In genomic region chr6:37110455-37111155, GRCh38 we compare ENCODE assay signal across 1 cellular context.
TF ChIP-seq lines count a peak whose summit lies in the region.

No MANE protein-coding gene starts in this region.

TF ChIP-seq in HepG2, 621 proteins besides CTCF, POLR2A, EP300 and RAD21 (continued from another document and continues in another):
- no peak for TF ChIP-seq ZSCAN22 (CRISPR knock-in tag; IDR thresholded peaks at IDR 0.05)
- TF ChIP-seq PATZ1 (CRISPR knock-in tag; IDR thresholded peaks at IDR 0.05) = peak; percentile 89; the same call in 1 of the 2 replicates
- no peak for TF ChIP-seq SOX6 (IDR thresholded peaks at IDR 0.05)
- peak; percentile 97 for TF ChIP-seq SOX6 (CRISPR knock-in tag; IDR thresholded peaks at IDR 0.05)
- TF ChIP-seq GATAD1 (CRISPR knock-in tag; IDR thresholded peaks at IDR 0.05) = peak; percentile 65
- TF ChIP-seq ESRRA (CRISPR knock-in tag; IDR thresholded peaks at IDR 0.05; ENCODE audit: low read depth) = peak; percentile 67; the same call in 1 of the 2 replicates
- peak; percentile 94 for TF ChIP-seq HMG20A (CRISPR knock-in tag; IDR thresholded peaks at IDR 0.05; ENCODE audit: borderline replicate concordance)
- no peak for TF ChIP-seq ZNF776 (CRISPR knock-in tag; IDR thresholded peaks at IDR 0.05)
- peak; percentile 91 for TF ChIP-seq SKIL (CRISPR knock-in tag; IDR thresholded peaks at IDR 0.05; ENCODE audit: borderline replicate concordance)
- TF ChIP-seq ZNF276 (CRISPR knock-in tag; IDR thresholded peaks at IDR 0.05; ENCODE audit: low read depth) = peak; percentile 15; the same call in 1 of the 2 replicates
- TF ChIP-seq ZNF232 (CRISPR knock-in tag; IDR thresholded peaks at IDR 0.05; ENCODE audit: borderline replicate concordance) = no peak; the same call in 1 of the 2 replicates
- no peak; the same call in 1 of the 2 replicates for TF ChIP-seq MTA1 (CRISPR knock-in tag; IDR thresholded peaks at IDR 0.05; ENCODE audit: borderline replicate concordance)
- TF ChIP-seq ZNF746 (CRISPR knock-in tag; IDR thresholded peaks at IDR 0.05) = no peak
- TF ChIP-seq TAF1 (CRISPR knock-in tag; IDR thresholded peaks at IDR 0.05) = no peak
- no peak for TF ChIP-seq MED13 (CRISPR knock-in tag; IDR thresholded peaks at IDR 0.05)
- TF ChIP-seq ZNF318 (CRISPR knock-in tag; IDR thresholded peaks at IDR 0.05) = no peak
- peak; percentile 91 for TF ChIP-seq RCOR2 (CRISPR knock-in tag; IDR thresholded peaks at IDR 0.05)
- TF ChIP-seq JUN (CRISPR knock-in tag; IDR thresholded peaks at IDR 0.05) = no peak
- no peak for TF ChIP-seq ZNF629 (CRISPR knock-in tag; conservative IDR thresholded peaks at IDR 0.05)
- no peak for TF ChIP-seq ZNF75D (CRISPR knock-in tag; IDR thresholded peaks at IDR 0.05; ENCODE audit: borderline replicate concordance)
- TF ChIP-seq ARNT (IDR thresholded peaks at IDR 0.05) = no peak
- TF ChIP-seq NFE2L1 (CRISPR knock-in tag; IDR thresholded peaks at IDR 0.05; ENCODE audit: borderline replicate concordance) = no peak
- TF ChIP-seq GPBP1L1 (CRISPR knock-in tag; IDR thresholded peaks at IDR 0.05) = no peak
- no peak for TF ChIP-seq ZNF124 (CRISPR knock-in tag; IDR thresholded peaks at IDR 0.05)
- no peak for TF ChIP-seq SMARCE1 (IDR thresholded peaks at IDR 0.05; ENCODE audit: borderline replicate concordance)
- peak; percentile 91 for TF ChIP-seq PAXIP1 (CRISPR knock-in tag; conservative IDR thresholded peaks at IDR 0.05)
- TF ChIP-seq ZNF296 (CRISPR knock-in tag; conservative IDR thresholded peaks at IDR 0.05) = no peak
- TF ChIP-seq FOSL1 (CRISPR knock-in tag; IDR thresholded peaks at IDR 0.05; ENCODE audit: borderline replicate concordance) = no peak
- TF ChIP-seq ZSCAN9 (CRISPR knock-in tag; IDR thresholded peaks at IDR 0.05; ENCODE audit: borderline replicate concordance) = peak; percentile 33; the same call in 1 of the 2 replicates
- peak; percentile 30; the same call in 1 of the 2 replicates for TF ChIP-seq ZNF564 (CRISPR knock-in tag; IDR thresholded peaks at IDR 0.05)
- TF ChIP-seq MYC (CRISPR knock-in tag; IDR thresholded peaks at IDR 0.05; ENCODE audit: borderline replicate concordance) = peak; percentile 48; the same call in 1 of the 2 replicates
- TF ChIP-seq ZNF780A (CRISPR knock-in tag; IDR thresholded peaks at IDR 0.05) = no peak
- TF ChIP-seq ZNF280B (CRISPR knock-in tag; IDR thresholded peaks at IDR 0.05; ENCODE audit: borderline replicate concordance) = no peak
- peak; percentile 37; the same call in 1 of the 2 replicates for TF ChIP-seq TFAP4 (IDR thresholded peaks at IDR 0.05; ENCODE audit: borderline replicate concordance, low read depth)
- no peak for TF ChIP-seq ZNF761 (CRISPR knock-in tag; conservative IDR thresholded peaks at IDR 0.05)
- no peak for TF ChIP-seq ZNF598 (CRISPR knock-in tag; IDR thresholded peaks at IDR 0.05; ENCODE audit: borderline replicate concordance)
- TF ChIP-seq DRAP1 (CRISPR knock-in tag; IDR thresholded peaks at IDR 0.05) = peak; percentile 38
- peak; percentile 52 for TF ChIP-seq ZFX (CRISPR knock-in tag; IDR thresholded peaks at IDR 0.05; ENCODE audit: low read depth)
- no peak for TF ChIP-seq RBAK (CRISPR knock-in tag; IDR thresholded peaks at IDR 0.05)
- peak; percentile 82; the same call in 1 of the 2 replicates for TF ChIP-seq PHF21A (CRISPR knock-in tag; IDR thresholded peaks at IDR 0.05)
